In genomic region chr2:216651370-216651881, GRCh38 we compare ENCODE assay signal across 1 cellular context.
TF ChIP-seq lines count a peak whose summit lies in the region.

No MANE protein-coding gene starts in this region.

TF ChIP-seq in WTC11, 78 proteins besides CTCF, POLR2A, EP300 and RAD21 (continued from another document):
- no peak for TF ChIP-seq ZNF425 (CRISPR knock-in tag; conservative IDR thresholded peaks at IDR 0.05)
- no peak for TF ChIP-seq NR1H2 (CRISPR knock-in tag; IDR thresholded peaks at IDR 0.05)
- no peak for TF ChIP-seq PRDM15 (CRISPR knock-in tag; IDR thresholded peaks at IDR 0.05)
- no peak for TF ChIP-seq CBFB (CRISPR knock-in tag; IDR thresholded peaks at IDR 0.05; ENCODE audit: low read depth)
- no peak for TF ChIP-seq ZNF532 (CRISPR knock-in tag; IDR thresholded peaks at IDR 0.05; ENCODE audit: borderline replicate concordance)
